ENCODE assay signal across 9 cellular contexts in the genomic region with DNA sequence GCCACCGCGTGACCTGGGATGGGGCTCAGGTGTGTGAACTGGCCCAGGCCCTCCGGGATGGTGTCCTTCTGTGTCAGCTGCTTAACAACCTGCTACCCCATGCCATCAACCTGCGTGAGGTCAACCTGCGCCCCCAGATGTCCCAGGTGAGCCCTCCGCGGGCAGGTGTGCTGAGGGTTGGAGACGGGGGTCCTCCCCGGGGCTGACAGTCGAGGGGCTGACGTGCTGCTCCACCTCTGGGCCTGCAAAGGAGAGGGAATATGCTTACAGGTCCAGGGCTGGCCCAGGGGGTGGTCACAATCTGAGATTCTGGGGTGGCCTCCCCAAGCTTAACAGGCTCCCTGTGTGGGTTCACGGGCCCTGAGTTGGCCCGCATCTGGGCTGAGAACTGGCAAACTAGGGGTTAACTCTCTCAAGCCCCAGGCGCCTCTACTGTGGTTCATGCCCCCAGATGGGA. TPM values are rescaled to one million over a fixed set of nuclear protein-coding genes. Genes with fewer than 3 reads are reported as not detected.
DNase-seq lines count a peak whose midpoint lies in the region; ATAC-seq and TF ChIP-seq lines count a peak whose summit lies in the region.
"Had no signal": no experiment of that assay in that cellular context is flagged by ENCODE, and none has a peak within 500 bp of the region (broad histone marks: within the 10 kb centered on the region; RNA-seq: fewer than 3 reads in every experiment).

No MANE protein-coding gene starts in this region.

- peak overlapping the region; percentile 92 for H3K27ac ChIP-seq in DND-41 (ENCODE audit: low read length)
- H3K27ac ChIP-seq in ovary: no peak overlapping the region

- H3K27ac Mint-ChIP-seq in activated naive CD8-positive, alpha-beta T cell treated with anti-CD3 and anti-CD28 coated beads, Interleukin-2, amount 10 ng/mL, durations not matched to agents 7 days and 5 days: peak overlapping the region; percentile 93
- no peak overlapping the region for H3K27ac Mint-ChIP-seq in osteocyte (ENCODE audit: unreplicated experiment)

- DNase-seq in DND-41 (no peak), ovary (no peak), osteocyte (ENCODE audit: extremely low spot score, unreplicated experiment) (no peak), amygdala (lab: John Stamatoyannopoulos, UW) (no peak)
- no peak for DNase-seq in activated naive CD8-positive, alpha-beta T cell treated with anti-CD3 and anti-CD28 coated beads, Interleukin-2, amount 10 ng/mL, durations not matched to agents 7 days and 5 days

- peak overlapping the region; percentile 79 for H3K9ac ChIP-seq in DND-41 (ENCODE audit: low read depth, low read length)

- H3K27me3 ChIP-seq in DND-41 (ENCODE audit: insufficient read depth, low read length, poor library complexity): no peaks in the 10 kb centered on the region
- no peaks in the 10 kb centered on the region for H3K27me3 ChIP-seq in ovary

- H3K9me3 ChIP-seq in DND-41 (ENCODE audit: insufficient read depth, low read length, severe bottlenecking) (no peaks in the 10 kb centered on the region), ovary (no peaks in the 10 kb centered on the region)

- peaks cover 17% of the 10 kb centered on the region for H3K36me3 ChIP-seq in DND-41 (ENCODE audit: insufficient read depth, low read length)
- H3K36me3 ChIP-seq in ovary: no peaks in the 10 kb centered on the region

- H3K79me2 ChIP-seq in DND-41 (ENCODE audit: insufficient read depth, low read length): peaks cover 51% of the 10 kb centered on the region

- H3K9me3 Mint-ChIP-seq in activated naive CD8-positive, alpha-beta T cell treated with anti-CD3 and anti-CD28 coated beads, Interleukin-2, amount 10 ng/mL, durations not matched to agents 7 days and 5 days: peaks cover 5% of the 10 kb centered on the region
- no peaks in the 10 kb centered on the region for H3K9me3 Mint-ChIP-seq in osteocyte (ENCODE audit: unreplicated experiment)

- intact Hi-C loops in ovary (cut with DNase I): no loop called here

- H3K4me1 Mint-ChIP-seq in activated naive CD8-positive, alpha-beta T cell treated with anti-CD3 and anti-CD28 coated beads, Interleukin-2, amount 10 ng/mL, durations not matched to agents 7 days and 5 days: peaks cover 47% of the 10 kb centered on the region
- H3K4me1 Mint-ChIP-seq in osteocyte (ENCODE audit: unreplicated experiment): no peaks in the 10 kb centered on the region

- no peak; the same call in 2 of the 3 replicates for ATAC-seq in DND-41 (ENCODE audit: insufficient read depth, low read depth)
- ATAC-seq in GM21737 (IDR thresholded peaks at IDR 0.05; ENCODE audit: unreplicated experiment): peak; percentile 6
- no peak for ATAC-seq in activated naive CD8-positive, alpha-beta T cell treated with anti-CD3 and anti-CD28 coated beads, Interleukin-2, amount 10 ng/mL, durations not matched to agents 7 days and 5 days (ENCODE audit: low read depth)
- no peak for ATAC-seq in GM18520 (IDR thresholded peaks at IDR 0.05; ENCODE audit: unreplicated experiment)
- ATAC-seq in GM18519 (IDR thresholded peaks at IDR 0.05; ENCODE audit: low FRiP score, unreplicated experiment): no peak

- peaks cover 26% of the 10 kb centered on the region for H3K4me1 ChIP-seq in DND-41 (ENCODE audit: insufficient read depth, low read length)
- no peaks in the 10 kb centered on the region for H3K4me1 ChIP-seq in ovary (ENCODE audit: insufficient read depth)

- H3K4me2 ChIP-seq in DND-41 (ENCODE audit: insufficient read depth, low read length): peak overlapping the region; percentile 75

- WGBS in ovary, 3 donors: 69 to 79% (median 70%) methylated on average over 14 of the region's 14 CpGs

- TF ChIP-seq CTCF in DND-41 (IDR thresholded peaks at IDR 0.05; ENCODE audit: borderline replicate concordance, extremely low read depth, low read length, poor library complexity, severe bottlenecking) (no peak), ovary (IDR thresholded peaks at IDR 0.05) (no peak), osteocyte (IDR thresholded peaks at IDR 0.05) (no peak)

- H4K20me1 ChIP-seq in DND-41 (ENCODE audit: insufficient read depth, low read length): peaks cover 25% of the 10 kb centered on the region

- H3K27me3 Mint-ChIP-seq in activated naive CD8-positive, alpha-beta T cell treated with anti-CD3 and anti-CD28 coated beads, Interleukin-2, amount 10 ng/mL, durations not matched to agents 7 days and 5 days: no peaks in the 10 kb centered on the region
- peaks cover 2% of the 10 kb centered on the region for H3K27me3 Mint-ChIP-seq in osteocyte (ENCODE audit: unreplicated experiment)

- TF ChIP-seq POLR2A in ovary (IDR thresholded peaks at IDR 0.05): no peak

- peak overlapping the region; percentile 37 for H2AFZ ChIP-seq in DND-41 (ENCODE audit: low read depth, low read length)

- peaks cover 35% of the 10 kb centered on the region for H3K36me3 Mint-ChIP-seq in activated naive CD8-positive, alpha-beta T cell treated with anti-CD3 and anti-CD28 coated beads, Interleukin-2, amount 10 ng/mL, durations not matched to agents 7 days and 5 days
- no peaks in the 10 kb centered on the region for H3K36me3 Mint-ChIP-seq in osteocyte (ENCODE audit: unreplicated experiment)

- peak overlapping the region; percentile 98 for H3K4me3 Mint-ChIP-seq in activated naive CD8-positive, alpha-beta T cell treated with anti-CD3 and anti-CD28 coated beads, Interleukin-2, amount 10 ng/mL, durations not matched to agents 7 days and 5 days
- H3K4me3 Mint-ChIP-seq in osteocyte (ENCODE audit: unreplicated experiment): no peak overlapping the region

- POLR2A ChIA-PET in activated naive CD8-positive, alpha-beta T cell treated with anti-CD3 and anti-CD28 coated beads, Interleukin-2, amount 10 ng/mL, durations not matched to agents 7 days and 5 days (lab: Charles Lee): interaction anchor here (0.7 to 6.8 kb wide), 12 partner anchors 12 to 313 kb away, joined by 3 to 88 read pairs (median 6); a partner anchor contains a TSS

- no peak for TF ChIP-seq EP300 in ovary (IDR thresholded peaks at IDR 0.05)

- H3K4me3 ChIP-seq in DND-41 (ENCODE audit: low read depth in 1 of 2, low read length in 2 of 2) (peak overlapping the region; percentile 84 to 99), ovary (peak overlapping the region; percentile 10)

RNA-seq across cellular contexts. Expression of a gene that starts 0.4 kb away (rescaled TPM):
- 100 to 1,000 TPM; 108 to 113 TPM for total RNA-seq in activated naive CD8-positive, alpha-beta T cell treated with anti-CD3 and anti-CD28 coated beads, Interleukin-2, amount 10 ng/mL, durations not matched to agents 7 days and 5 days
- total RNA-seq in ovary (1 to 10 TPM in 5 of 7 donors, under 1 TPM in 2; 0.71 to 5.0 (median 2.0) TPM), osteocyte (not detected in 2 replicates)
- 1 to 10 TPM; 1.1 to 3.6 TPM for polyA plus RNA-seq in ovary

RNA-seq across cellular contexts. Expression of a gene that starts 5.7 kb away (rescaled TPM):
- total RNA-seq in activated naive CD8-positive, alpha-beta T cell treated with anti-CD3 and anti-CD28 coated beads, Interleukin-2, amount 10 ng/mL, durations not matched to agents 7 days and 5 days: 10 to 100 TPM; 35.5 to 35.7 TPM
- total RNA-seq in ovary: 10 to 100 TPM in 1 of 7 donors, 1 to 10 TPM in 4, under 1 TPM in 2; 0.18 to 18.3 (median 1.6) TPM
- under 1 TPM in 1 of 2 donors, not detected in 1; 0.25 TPM for polyA plus RNA-seq in ovary
- total RNA-seq in osteocyte: not detected in 2 replicates
- total RNA-seq: RPMI7951 had no signal

RNA-seq across cellular contexts. Expression of a gene that starts 33.4 kb away (rescaled TPM):
- 10 to 100 TPM; 10.1 to 10.7 TPM for total RNA-seq in activated naive CD8-positive, alpha-beta T cell treated with anti-CD3 and anti-CD28 coated beads, Interleukin-2, amount 10 ng/mL, durations not matched to agents 7 days and 5 days
- total RNA-seq in ovary (100 to 1,000 TPM in 4 of 7 donors, 10 to 100 TPM in 3; 57.3 to 149 (median 120) TPM), osteocyte (51.1 and 53.8 TPM in 2 replicates)
- polyA plus RNA-seq in ovary: 100 to 1,000 TPM in 1 of 2 donors, 10 to 100 TPM in 1; 98.7 to 106 TPM

RNA-seq across cellular contexts. Expression of a gene that starts 35.5 kb away (rescaled TPM):
- 10 to 100 TPM; 82.8 to 91.7 TPM for total RNA-seq in activated naive CD8-positive, alpha-beta T cell treated with anti-CD3 and anti-CD28 coated beads, Interleukin-2, amount 10 ng/mL, durations not matched to agents 7 days and 5 days
- total RNA-seq in ovary: 10 to 100 TPM; 57.6 to 76.6 (median 61.0) TPM
- 10 to 100 TPM; 34.0 to 69.9 TPM for polyA plus RNA-seq in ovary
- 45.4 and 51.5 TPM in 2 replicates for total RNA-seq in osteocyte

RNA-seq across cellular contexts. Expression of a gene that starts 52.4 kb away (rescaled TPM):
- 1 to 10 TPM; 2.0 to 2.1 TPM for total RNA-seq in activated naive CD8-positive, alpha-beta T cell treated with anti-CD3 and anti-CD28 coated beads, Interleukin-2, amount 10 ng/mL, durations not matched to agents 7 days and 5 days
- 1,000 to 10,000 TPM in 4 of 7 donors, 100 to 1,000 TPM in 3; 130 to 3,887 (median 1,173) TPM for total RNA-seq in ovary
- polyA plus RNA-seq in ovary: 1,000 to 10,000 TPM in 1 of 2 donors, 100 to 1,000 TPM in 1; 430 to 1,351 TPM
- total RNA-seq in osteocyte: 0.56 TPM in 1 of 2 replicates, not detected in the other

Comparison
In these comparisons a context has a peak if more than half of its experiments do, and no peak if none do; other contexts are left out.
1. RNA of a gene that starts 0.4 kb away (total RNA-seq): 108 to 113 TPM in activated naive CD8-positive, alpha-beta T cell treated with anti-CD3 and anti-CD28 coated beads, Interleukin-2, amount 10 ng/mL, durations not matched to agents 7 days and 5 days; 0.71 to 5.0 TPM in ovary and not detected in osteocyte; every median in the first group is over 10 times any median in the second.